ENCODE assay signal across 9 cellular contexts in the genomic region with DNA sequence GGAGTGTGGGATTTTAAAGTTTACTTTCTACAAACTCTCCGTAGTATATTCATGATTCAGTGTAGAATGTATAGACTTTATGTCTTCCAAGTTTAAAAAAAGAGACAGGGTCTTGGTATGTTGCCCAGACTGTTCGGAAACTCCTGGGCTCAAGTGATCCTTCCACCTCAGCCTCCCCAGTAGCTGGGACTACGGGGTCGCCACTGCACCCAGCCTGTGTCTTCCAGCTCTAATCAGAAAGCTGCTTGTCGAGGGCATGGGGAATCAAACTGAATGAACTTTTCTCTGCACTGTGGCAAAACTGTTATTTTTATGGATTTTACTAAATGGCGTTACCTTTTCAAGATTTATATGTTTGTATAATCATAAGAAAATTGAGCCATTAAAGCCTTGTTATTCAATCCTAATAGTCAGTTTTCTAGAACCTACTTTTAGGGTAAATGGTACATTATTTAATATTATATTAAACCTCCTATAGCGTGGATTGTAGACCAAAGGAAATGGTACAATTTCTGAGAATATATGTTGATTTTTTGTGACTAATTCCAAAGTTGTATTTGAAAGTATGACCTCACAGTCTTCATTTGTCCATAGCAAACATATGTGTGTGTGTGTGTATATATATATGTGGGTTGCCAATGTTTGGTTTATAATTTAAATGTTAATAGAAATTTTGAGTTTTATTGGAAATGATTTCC. TPM values are rescaled to one million over a fixed set of nuclear protein-coding genes. Genes with fewer than 3 reads are reported as not detected.
DNase-seq lines count a peak whose midpoint lies in the region; ATAC-seq, FAIRE-seq and TF ChIP-seq lines count a peak whose summit lies in the region.
"Had no signal": no experiment of that assay in that cellular context is flagged by ENCODE, and none has a peak within 500 bp of the region (broad histone marks: within the 10 kb centered on the region; RNA-seq: fewer than 3 reads in every experiment).

No MANE protein-coding gene starts in this region.

- H3K4me3 ChIP-seq in right cardiac atrium (ENCODE audit: low read length), result peak overlapping the region; percentile 41
- H3K4me3 ChIP-seq in small intestine (ENCODE audit: low read depth in 1 of 2, low read length in 2 of 2), result peak overlapping the region; percentile 72 to 81

- no peaks in the 10 kb centered on the region for H3K9me3 ChIP-seq in right cardiac atrium (ENCODE audit: control insufficient read depth, low read length)
- no peaks in the 10 kb centered on the region for H3K9me3 ChIP-seq in small intestine (ENCODE audit: control insufficient read depth, low read depth)

- FAIRE-seq in small intestine (lab: Jason Lieb, UNC), result no peak

- DNase-seq in DMS 273 (lab: John Stamatoyannopoulos, UW; ENCODE audit: unreplicated experiment), result peak; percentile 34
- no peak for DNase-seq in DMS 273 treated with DMSO at 0.1 percent for 48 hours (lab: John Stamatoyannopoulos, UW)
- no peak for DNase-seq in right cardiac atrium
- no peak for DNase-seq in small intestine
- DNase-seq in hypothalamus (lab: John Stamatoyannopoulos, UW), result no peak

- H3K4me1 ChIP-seq in right cardiac atrium (ENCODE audit: control insufficient read depth, insufficient read depth, low read length) (no peaks in the 10 kb centered on the region), small intestine (ENCODE audit: control insufficient read depth in 2 of 2, insufficient read depth in 1 of 2, low read depth in 1 of 2, low read length in 1 of 2) (peaks cover 0 to 2% of the 10 kb centered on the region in 2 donors)

- 28% methylated on average over 7 of the region's 7 CpGs for WGBS in right cardiac atrium
- 10 to 24% (median 21%) methylated on average over 7 of the region's 7 CpGs for WGBS in small intestine, 3 donors

- ATAC-seq in right cardiac atrium (no peak), HG02840 (IDR thresholded peaks at IDR 0.05; ENCODE audit: low FRiP score, unreplicated experiment) (no peak), HG03442 (IDR thresholded peaks at IDR 0.05; ENCODE audit: unreplicated experiment) (no peak)

- H3K36me3 ChIP-seq in small intestine (ENCODE audit: control insufficient read depth in 2 of 2, insufficient read depth in 2 of 2, low read length in 2 of 2), result no peaks in the 10 kb centered on the region

- no peaks in the 10 kb centered on the region for H3K27me3 ChIP-seq in right cardiac atrium (ENCODE audit: control insufficient read depth, insufficient read depth)
- no peaks in the 10 kb centered on the region for H3K27me3 ChIP-seq in small intestine (ENCODE audit: control insufficient read depth in 2 of 2, insufficient read depth in 2 of 2, low read length in 2 of 2)

- intact Hi-C loops in right cardiac atrium (cut with DNase I), result loop anchor here in 1 of 4 donors (5.0 kb wide), 1 partner anchor 65 kb away; a partner anchor contains a TSS

- TF ChIP-seq CTCF in VCaP (conservative IDR thresholded peaks at IDR 0.05), result no peak

- H3K27ac ChIP-seq in VCaP (peak overlapping the region; percentile 90), right cardiac atrium (ENCODE audit: low read length) (no peak overlapping the region), small intestine (ENCODE audit: low read depth in 1 of 2, low read length in 1 of 2) (peak overlapping the region in 1 of 2 donors; percentile 94)

RNA-seq across cellular contexts. Expression of a gene that starts 1.1 kb away (rescaled TPM):
- 1 to 10 TPM; 7.5 to 9.1 (median 8.4) TPM for total RNA-seq in right cardiac atrium
- polyA plus RNA-seq in right cardiac atrium (7.0 TPM), small intestine (10 to 100 TPM; 13.1 to 19.5 (median 17.2) TPM)

RNA-seq across cellular contexts. Expression of a gene that starts 7.4 kb away (rescaled TPM):
- total RNA-seq in right cardiac atrium, result 10 to 100 TPM; 51.9 to 58.6 (median 54.1) TPM
- 73.4 TPM for polyA plus RNA-seq in right cardiac atrium
- polyA plus RNA-seq in small intestine, result 10 to 100 TPM; 36.0 to 48.0 (median 42.4) TPM

RNA-seq across cellular contexts. Expression of a gene that starts 23.4 kb away (rescaled TPM):
- 1 to 10 TPM in 1 of 4 donors, not detected in 3; 1.5 TPM for total RNA-seq in right cardiac atrium
- polyA plus RNA-seq in right cardiac atrium (0.16 TPM), small intestine (10 to 100 TPM; 33.9 to 63.5 (median 48.1) TPM)
- total RNA-seq: M059J had no signal

Comparison
In these comparisons a context has a peak if more than half of its experiments do, and no peak if none do; other contexts are left out.
1. RNA of a gene that starts 23.4 kb away (polyA plus RNA-seq): 33.9 to 63.5 TPM in small intestine; 0.16 TPM in right cardiac atrium (single experiment); every median in the first group is over 10 times any median in the second.